ENCODE assay signal across 10 cellular contexts in the genomic region with DNA sequence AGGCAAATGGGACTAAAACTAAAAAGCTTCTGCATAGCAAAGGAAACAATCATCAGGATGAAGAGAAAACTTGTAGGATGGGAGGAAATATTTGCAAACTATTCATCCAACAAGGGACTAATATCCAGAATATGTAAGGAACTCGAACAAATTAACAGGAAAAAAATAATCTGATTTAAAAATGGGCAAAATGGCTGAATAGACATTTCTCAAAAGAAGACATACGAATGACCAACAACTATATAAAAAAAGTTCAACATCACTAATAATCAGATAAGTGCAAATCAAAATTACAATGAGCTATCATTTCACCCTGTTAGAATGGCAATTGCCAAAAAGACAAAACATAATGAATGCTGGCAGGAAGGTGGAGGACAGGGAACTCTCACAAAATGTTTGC. TPM values are rescaled to one million over a fixed set of nuclear protein-coding genes. Genes with fewer than 3 reads are reported as not detected.
"Had no signal": no experiment of that assay in that cellular context is flagged by ENCODE, and none has a peak within 500 bp of the region (broad histone marks: within the 10 kb centered on the region; RNA-seq: fewer than 3 reads in every experiment).

No MANE protein-coding gene starts in this region.

- H2AFZ ChIP-seq: GM23338 had no signal

- DNase-seq: H9, HCEC 1CT, Kasumi-1, KG1 had no signal

- ATAC-seq: GM23338 had no signal

- H3K4me2 ChIP-seq: GM23338 had no signal

- H3K4me3 ChIP-seq: GM23338 had no signal

- FAIRE-seq: H1, H54 had no signal

- H3K27ac ChIP-seq: HL-60 had no signal

RNA-seq across cellular contexts. Expression of a gene that starts 12.0 kb away (rescaled TPM):
- total RNA-seq: GM23338, H1, H9, HT1080 had no signal
- polyA plus RNA-seq: GM23338, H1, IgD-negative memory B cell had no signal

RNA-seq across cellular contexts. Expression of a gene that starts 22.0 kb away (rescaled TPM):
- total RNA-seq: GM23338, H1, H9, HT1080 had no signal
- polyA plus RNA-seq: GM23338, H1, IgD-negative memory B cell had no signal

RNA-seq across cellular contexts. Expression of a gene that starts 35.1 kb away (rescaled TPM):
- total RNA-seq: GM23338, H1, H9, HT1080 had no signal
- polyA plus RNA-seq: GM23338, H1, IgD-negative memory B cell had no signal

RNA-seq across cellular contexts. Expression of a gene that starts 56.8 kb away (rescaled TPM):
- total RNA-seq: H9, HT1080 had no signal
- polyA plus RNA-seq: IgD-negative memory B cell had no signal
